ENCODE assay signal across 9 cellular contexts in the genomic region with DNA sequence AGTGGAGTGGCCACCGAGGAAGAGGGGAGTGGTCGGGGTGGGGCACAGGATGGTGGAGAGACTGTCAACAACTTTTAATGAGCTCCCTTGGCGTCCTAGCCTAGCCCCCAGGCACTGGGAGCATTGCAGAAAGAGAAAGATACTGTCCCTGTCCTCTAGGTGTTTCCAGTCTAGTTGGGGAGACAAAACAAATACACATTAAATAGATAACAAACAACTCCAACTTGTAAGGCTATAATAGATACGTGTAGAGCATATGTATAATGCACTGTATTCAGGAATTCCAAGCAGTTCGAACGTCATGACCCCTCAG. TPM values are rescaled to one million over a fixed set of nuclear protein-coding genes. Genes with fewer than 3 reads are reported as not detected.
DNase-seq lines count a peak whose midpoint lies in the region; ATAC-seq and TF ChIP-seq lines count a peak whose summit lies in the region.
"Had no signal": no experiment of that assay in that cellular context is flagged by ENCODE, and none has a peak within 500 bp of the region (broad histone marks: within the 10 kb centered on the region; RNA-seq: fewer than 3 reads in every experiment).

No MANE protein-coding gene starts in this region.

- H3K4me1 ChIP-seq in SJSA1 (replicated peaks): peaks cover 32% of the 10 kb centered on the region

- no peaks in the 10 kb centered on the region for H3K9me3 ChIP-seq in SJSA1 (replicated peaks)

- no peaks in the 10 kb centered on the region for H3K27me3 ChIP-seq in SJSA1 (replicated peaks)

- CTCF ChIA-PET in activated CD4-positive, alpha-beta T cell treated with anti-CD3 and anti-CD28 coated beads, Interleukin-2, amount 10 ng/mL, durations not matched to agents 7 days and 5 days (lab: Charles Lee): interaction anchor here (0.6 to 2.3 kb wide), 18 partner anchors 8 to 145 kb away, joined by 3 to 9 read pairs (median 4); no protein-coding TSS in a partner anchor

- peaks cover 2% of the 10 kb centered on the region for H3K27me3 Mint-ChIP-seq in activated CD4-positive, alpha-beta T cell treated with anti-CD3 and anti-CD28 coated beads, Interleukin-2, amount 10 ng/mL, durations not matched to agents 7 days and 5 days
- H3K27me3 Mint-ChIP-seq in glutamatergic neuron (ENCODE audit: unreplicated experiment): peaks cover 10% of the 10 kb centered on the region
- no peaks in the 10 kb centered on the region for H3K27me3 Mint-ChIP-seq in stimulated activated naive CD8-positive, alpha-beta T cell treated with anti-CD3 and anti-CD28 coated beads, Interleukin-15, amount 100 ng/mL, for 72 hours

- H3K4me3 Mint-ChIP-seq in activated CD4-positive, alpha-beta T cell treated with anti-CD3 and anti-CD28 coated beads, Interleukin-2, amount 10 ng/mL, durations not matched to agents 7 days and 5 days: peak overlapping the region; percentile 70
- H3K4me3 Mint-ChIP-seq in glutamatergic neuron (ENCODE audit: unreplicated experiment): peak overlapping the region; percentile 68
- peak overlapping the region; percentile 68 to 93 for H3K4me3 Mint-ChIP-seq in stimulated activated naive CD8-positive, alpha-beta T cell treated with anti-CD3 and anti-CD28 coated beads, Interleukin-15, amount 100 ng/mL, for 72 hours

- DNase-seq in activated CD4-positive, alpha-beta T cell treated with anti-CD3 and anti-CD28 coated beads, Interleukin-2, amount 10 ng/mL, durations not matched to agents 7 days and 5 days: no peak
- no peak for DNase-seq in activated CD4-positive, alpha-beta T cell treated with anti-CD3 and anti-CD28 coated beads, Interleukin-2, amount 50 U/mL, for 4 hours
- DNase-seq in SJSA1 (ENCODE audit: low read depth in 1 of 2, low spot score in 2 of 2) (no peak), glutamatergic neuron (no peak), ureter (ENCODE audit: low spot score) (no peak), inferior parietal cortex (ENCODE audit: extremely low spot score) (no peak)
- no peak for DNase-seq in stimulated activated naive CD8-positive, alpha-beta T cell treated with anti-CD3 and anti-CD28 coated beads, Interleukin-15, amount 100 ng/mL, for 72 hours

- peaks cover 3% of the 10 kb centered on the region for H3K36me3 Mint-ChIP-seq in activated CD4-positive, alpha-beta T cell treated with anti-CD3 and anti-CD28 coated beads, Interleukin-2, amount 10 ng/mL, durations not matched to agents 7 days and 5 days (ENCODE audit: low read depth)
- H3K36me3 Mint-ChIP-seq in glutamatergic neuron (ENCODE audit: unreplicated experiment): no peaks in the 10 kb centered on the region

- no peaks in the 10 kb centered on the region for H3K9me3 Mint-ChIP-seq in activated CD4-positive, alpha-beta T cell treated with anti-CD3 and anti-CD28 coated beads, Interleukin-2, amount 10 ng/mL, durations not matched to agents 7 days and 5 days
- peaks cover 4% of the 10 kb centered on the region for H3K9me3 Mint-ChIP-seq in glutamatergic neuron (ENCODE audit: unreplicated experiment)
- H3K9me3 Mint-ChIP-seq in stimulated activated naive CD8-positive, alpha-beta T cell treated with anti-CD3 and anti-CD28 coated beads, Interleukin-15, amount 100 ng/mL, for 72 hours: no peaks in the 10 kb centered on the region

- H3K27ac ChIP-seq in SJSA1: no peak overlapping the region

- TF ChIP-seq CTCF in glutamatergic neuron (IDR thresholded peaks at IDR 0.05; ENCODE audit: partially characterized antibody, unreplicated experiment): peak; percentile 18

- ATAC-seq in stimulated activated naive CD8-positive, alpha-beta T cell treated with anti-CD3 and anti-CD28 coated beads, Interleukin-15, amount 100 ng/mL, for 72 hours: no peak
- no peak for ATAC-seq in HG03342 (IDR thresholded peaks at IDR 0.05; ENCODE audit: unreplicated experiment)

- POLR2A ChIA-PET in activated CD4-positive, alpha-beta T cell treated with anti-CD3 and anti-CD28 coated beads, Interleukin-2, amount 10 ng/mL, durations not matched to agents 7 days and 5 days (lab: Charles Lee): no interaction called here

- H3K36me3 ChIP-seq in SJSA1: peaks cover 4% of the 10 kb centered on the region

- H3K4me1 Mint-ChIP-seq in activated CD4-positive, alpha-beta T cell treated with anti-CD3 and anti-CD28 coated beads, Interleukin-2, amount 10 ng/mL, durations not matched to agents 7 days and 5 days: peaks cover 37% of the 10 kb centered on the region
- H3K4me1 Mint-ChIP-seq in glutamatergic neuron (ENCODE audit: low read depth, unreplicated experiment): peaks cover 20% of the 10 kb centered on the region
- peaks cover 43% of the 10 kb centered on the region for H3K4me1 Mint-ChIP-seq in stimulated activated naive CD8-positive, alpha-beta T cell treated with anti-CD3 and anti-CD28 coated beads, Interleukin-15, amount 100 ng/mL, for 72 hours

- H3K4me3 ChIP-seq in SJSA1: peak overlapping the region; percentile 97

- peak overlapping the region; percentile 59 for H3K27ac Mint-ChIP-seq in activated CD4-positive, alpha-beta T cell treated with anti-CD3 and anti-CD28 coated beads, Interleukin-2, amount 10 ng/mL, durations not matched to agents 7 days and 5 days
- peak overlapping the region; percentile 59 for H3K27ac Mint-ChIP-seq in glutamatergic neuron (ENCODE audit: unreplicated experiment)
- no peak overlapping the region for H3K27ac Mint-ChIP-seq in stimulated activated naive CD8-positive, alpha-beta T cell treated with anti-CD3 and anti-CD28 coated beads, Interleukin-15, amount 100 ng/mL, for 72 hours

RNA-seq across cellular contexts. Expression of gene UBE2O, which starts 0.4 kb away (rescaled TPM):
- 10 to 100 TPM; 30.5 to 31.3 TPM for total RNA-seq in activated CD4-positive, alpha-beta T cell treated with anti-CD3 and anti-CD28 coated beads, Interleukin-2, amount 10 ng/mL, durations not matched to agents 7 days and 5 days
- total RNA-seq in SJSA1 (2014; rRNA removed; shearing (Covaris generic)): 18.6 and 29.7 TPM in 2 replicates
- total RNA-seq in glutamatergic neuron (ENCODE audit: unreplicated experiment) (94.3 TPM), ureter (30.3 TPM)

RNA-seq across cellular contexts. Expression of gene AANAT, which starts 14.0 kb away (rescaled TPM):
- total RNA-seq in activated CD4-positive, alpha-beta T cell treated with anti-CD3 and anti-CD28 coated beads, Interleukin-2, amount 10 ng/mL, durations not matched to agents 7 days and 5 days: not detected
- total RNA-seq in SJSA1 (2014; rRNA removed; shearing (Covaris generic)): not detected in 2 replicates
- total RNA-seq in glutamatergic neuron (ENCODE audit: unreplicated experiment) (0.39 TPM), ureter (not detected)
- total RNA-seq: NCI-H460 had no signal

RNA-seq across cellular contexts. Expression of gene RHBDF2, which starts 47.8 kb away (rescaled TPM):
- 10 to 100 TPM; 37.1 to 41.6 TPM for total RNA-seq in activated CD4-positive, alpha-beta T cell treated with anti-CD3 and anti-CD28 coated beads, Interleukin-2, amount 10 ng/mL, durations not matched to agents 7 days and 5 days
- 5.8 and 9.2 TPM in 2 replicates for total RNA-seq in SJSA1 (2014; rRNA removed; shearing (Covaris generic))
- 1.9 TPM for total RNA-seq in glutamatergic neuron (ENCODE audit: unreplicated experiment)
- 41.6 TPM for total RNA-seq in ureter

Comparison
In these comparisons a context has a peak if more than half of its experiments do, and no peak if none do; other contexts are left out.
1. H3K27ac Mint-ChIP-seq: peak in activated CD4-positive, alpha-beta T cell treated with anti-CD3 and anti-CD28 coated beads, Interleukin-2, amount 10 ng/mL, durations not matched to agents 7 days and 5 days (single experiment) and glutamatergic neuron (single experiment); none in stimulated activated naive CD8-positive, alpha-beta T cell treated with anti-CD3 and anti-CD28 coated beads, Interleukin-15, amount 100 ng/mL, for 72 hours (0 of 2).
2. Peak in every context shown above with its lines, with median percentiles within 50 percentile points of each other: H3K4me3 Mint-ChIP-seq.